ENCODE assay signal across 1 cellular context in the genomic region with DNA sequence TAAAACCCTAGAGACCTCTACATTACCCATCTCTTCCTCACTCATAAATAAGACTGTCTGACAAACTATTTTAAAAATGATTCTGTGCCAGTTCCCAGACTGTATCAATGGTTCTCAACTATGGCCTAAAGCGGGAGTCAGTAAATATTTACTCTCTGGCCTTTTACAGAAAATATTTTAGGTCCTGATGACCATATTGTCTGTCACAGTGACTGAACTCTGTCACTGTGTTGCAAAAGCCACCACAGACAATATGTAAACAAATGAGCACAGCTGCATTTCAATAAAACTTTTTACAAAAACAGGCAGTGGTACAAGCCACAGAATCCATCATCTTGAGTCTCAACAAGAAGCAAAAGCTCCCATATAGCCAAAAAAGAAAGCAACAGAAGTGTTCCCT.
TF ChIP-seq lines count a peak whose summit lies in the region.

No MANE protein-coding gene starts in this region.

TF ChIP-seq in HepG2, 621 proteins besides CTCF, POLR2A, EP300 and RAD21 (continued from another document and continues in another):
- TF ChIP-seq, protein P1, sequence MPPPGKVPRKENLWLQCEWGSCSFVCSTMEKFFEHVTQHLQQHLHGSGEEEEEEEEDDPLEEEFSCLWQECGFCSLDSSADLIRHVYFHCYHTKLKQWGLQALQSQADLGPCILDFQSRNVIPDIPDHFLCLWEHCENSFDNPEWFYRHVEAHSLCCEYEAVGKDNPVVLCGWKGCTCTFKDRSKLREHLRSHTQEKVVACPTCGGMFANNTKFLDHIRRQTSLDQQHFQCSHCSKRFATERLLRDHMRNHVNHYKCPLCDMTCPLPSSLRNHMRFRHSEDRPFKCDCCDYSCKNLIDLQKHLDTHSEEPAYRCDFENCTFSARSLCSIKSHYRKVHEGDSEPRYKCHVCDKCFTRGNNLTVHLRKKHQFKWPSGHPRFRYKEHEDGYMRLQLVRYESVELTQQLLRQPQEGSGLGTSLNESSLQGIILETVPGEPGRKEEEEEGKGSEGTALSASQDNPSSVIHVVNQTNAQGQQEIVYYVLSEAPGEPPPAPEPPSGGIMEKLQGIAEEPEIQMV (CRISPR knock-in tag; IDR thresholded peaks at IDR 0.05; ENCODE audit: low read depth), result no peak
- TF ChIP-seq, protein P2, sequence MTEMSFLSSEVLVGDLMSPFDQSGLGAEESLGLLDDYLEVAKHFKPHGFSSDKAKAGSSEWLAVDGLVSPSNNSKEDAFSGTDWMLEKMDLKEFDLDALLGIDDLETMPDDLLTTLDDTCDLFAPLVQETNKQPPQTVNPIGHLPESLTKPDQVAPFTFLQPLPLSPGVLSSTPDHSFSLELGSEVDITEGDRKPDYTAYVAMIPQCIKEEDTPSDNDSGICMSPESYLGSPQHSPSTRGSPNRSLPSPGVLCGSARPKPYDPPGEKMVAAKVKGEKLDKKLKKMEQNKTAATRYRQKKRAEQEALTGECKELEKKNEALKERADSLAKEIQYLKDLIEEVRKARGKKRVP (CRISPR knock-in tag; IDR thresholded peaks at IDR 0.05), result peak in 1 of 2 experiments; percentile 74; a peak in 2 of 4 replicates
- TF ChIP-seq MEF2D (CRISPR knock-in tag; IDR thresholded peaks at IDR 0.05), result peak; percentile 82
- TF ChIP-seq ZNF773 (CRISPR knock-in tag; IDR thresholded peaks at IDR 0.05; ENCODE audit: borderline replicate concordance), result no peak
- TF ChIP-seq TEAD3 (CRISPR knock-in tag; optimal IDR thresholded peaks at IDR 0.05; ENCODE audit: borderline replicate concordance), result peak; percentile 65
- peak; percentile 81 for TF ChIP-seq MED1 (CRISPR knock-in tag; IDR thresholded peaks at IDR 0.05)
- no peak for TF ChIP-seq HNRNPL (IDR thresholded peaks at IDR 0.05; ENCODE audit: low read depth, low read length)
- no peak for TF ChIP-seq ZNF850 (CRISPR knock-in tag; conservative IDR thresholded peaks at IDR 0.05)
- peak; percentile 46; the same call in 1 of the 2 replicates for TF ChIP-seq HOXA5 (CRISPR knock-in tag; IDR thresholded peaks at IDR 0.05)
- TF ChIP-seq ZNF44 (CRISPR knock-in tag; IDR thresholded peaks at IDR 0.05), result 0 out of 2 replicates have a peak, but pooled peaks have one; percentile 34
- TF ChIP-seq ZSCAN25 (CRISPR knock-in tag; IDR thresholded peaks at IDR 0.05), result no peak
- no peak for TF ChIP-seq HNRNPK (IDR thresholded peaks at IDR 0.05; ENCODE audit: low read depth, low read length, poor library complexity, severe bottlenecking)
- TF ChIP-seq SMAD9 (CRISPR knock-in tag; IDR thresholded peaks at IDR 0.05), result no peak
- no peak for TF ChIP-seq ZNF879 (CRISPR knock-in tag; IDR thresholded peaks at IDR 0.05)
- peak; percentile 63; the same call in 1 of the 2 replicates for TF ChIP-seq SRF (IDR thresholded peaks at IDR 0.05; ENCODE audit: low read depth, low read length)
- TF ChIP-seq ZFP37 (CRISPR knock-in tag; IDR thresholded peaks at IDR 0.05; ENCODE audit: borderline replicate concordance), result no peak
- peak; percentile 92 for TF ChIP-seq SOX5 (CRISPR knock-in tag; IDR thresholded peaks at IDR 0.05; ENCODE audit: borderline replicate concordance)
- no peak for TF ChIP-seq TMF1 (CRISPR knock-in tag; IDR thresholded peaks at IDR 0.05; ENCODE audit: low read depth)
- TF ChIP-seq NRL (CRISPR knock-in tag; IDR thresholded peaks at IDR 0.05; ENCODE audit: borderline replicate concordance), result no peak
- TF ChIP-seq SIX1 (CRISPR knock-in tag; IDR thresholded peaks at IDR 0.05; ENCODE audit: borderline replicate concordance), result peak; percentile 37; the same call in 1 of the 2 replicates
- TF ChIP-seq, protein P3, sequence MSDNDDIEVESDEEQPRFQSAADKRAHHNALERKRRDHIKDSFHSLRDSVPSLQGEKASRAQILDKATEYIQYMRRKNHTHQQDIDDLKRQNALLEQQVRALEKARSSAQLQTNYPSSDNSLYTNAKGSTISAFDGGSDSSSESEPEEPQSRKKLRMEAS (IDR thresholded peaks at IDR 0.05), result no peak
- TF ChIP-seq ZNF672 (CRISPR knock-in tag; IDR thresholded peaks at IDR 0.05), result no peak
- no peak for TF ChIP-seq ZFP36 (IDR thresholded peaks at IDR 0.05; ENCODE audit: borderline replicate concordance, low read depth, low read length, partially characterized antibody)
- TF ChIP-seq PAX8 (CRISPR knock-in tag; IDR thresholded peaks at IDR 0.05; ENCODE audit: borderline replicate concordance), result no peak
- TF ChIP-seq ZFP36L1 (CRISPR knock-in tag; IDR thresholded peaks at IDR 0.05), result no peak
- TF ChIP-seq, protein P4, sequence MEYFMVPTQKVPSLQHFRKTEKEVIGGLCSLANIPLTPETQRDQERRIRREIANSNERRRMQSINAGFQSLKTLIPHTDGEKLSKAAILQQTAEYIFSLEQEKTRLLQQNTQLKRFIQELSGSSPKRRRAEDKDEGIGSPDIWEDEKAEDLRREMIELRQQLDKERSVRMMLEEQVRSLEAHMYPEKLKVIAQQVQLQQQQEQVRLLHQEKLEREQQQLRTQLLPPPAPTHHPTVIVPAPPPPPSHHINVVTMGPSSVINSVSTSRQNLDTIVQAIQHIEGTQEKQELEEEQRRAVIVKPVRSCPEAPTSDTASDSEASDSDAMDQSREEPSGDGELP (IDR thresholded peaks at IDR 0.05; ENCODE audit: borderline replicate concordance, low read depth), result peak; percentile 75; the same call in 1 of the 2 replicates
- no peak for TF ChIP-seq CCDC6 (CRISPR knock-in tag; IDR thresholded peaks at IDR 0.05)
- peak; percentile 98 for TF ChIP-seq PPARG (CRISPR knock-in tag; conservative IDR thresholded peaks at IDR 0.05)
- TF ChIP-seq ZNF264 (CRISPR knock-in tag; IDR thresholded peaks at IDR 0.05), result 0 out of 2 replicates have a peak, but pooled peaks have one; percentile 53
- TF ChIP-seq, protein P5, sequence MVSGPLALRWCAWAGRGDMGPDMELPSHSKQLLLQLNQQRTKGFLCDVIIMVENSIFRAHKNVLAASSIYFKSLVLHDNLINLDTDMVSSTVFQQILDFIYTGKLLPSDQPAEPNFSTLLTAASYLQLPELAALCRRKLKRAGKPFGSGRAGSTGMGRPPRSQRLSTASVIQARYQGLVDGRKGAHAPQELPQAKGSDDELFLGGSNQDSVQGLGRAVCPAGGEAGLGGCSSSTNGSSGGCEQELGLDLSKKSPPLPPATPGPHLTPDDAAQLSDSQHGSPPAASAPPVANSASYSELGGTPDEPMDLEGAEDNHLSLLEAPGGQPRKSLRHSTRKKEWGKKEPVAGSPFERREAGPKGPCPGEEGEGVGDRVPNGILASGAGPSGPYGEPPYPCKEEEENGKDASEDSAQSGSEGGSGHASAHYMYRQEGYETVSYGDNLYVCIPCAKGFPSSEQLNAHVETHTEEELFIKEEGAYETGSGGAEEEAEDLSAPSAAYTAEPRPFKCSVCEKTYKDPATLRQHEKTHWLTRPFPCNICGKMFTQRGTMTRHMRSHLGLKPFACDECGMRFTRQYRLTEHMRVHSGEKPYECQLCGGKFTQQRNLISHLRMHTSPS (CRISPR knock-in tag; IDR thresholded peaks at IDR 0.05; ENCODE audit: low read depth), result no peak
- TF ChIP-seq SALL1 (CRISPR knock-in tag; IDR thresholded peaks at IDR 0.05), result peak; percentile 80; the same call in 1 of the 2 replicates
- TF ChIP-seq CHD2 (IDR thresholded peaks at IDR 0.05; ENCODE audit: low read depth, low read length), result no peak
- no peak for TF ChIP-seq ZFP41 (CRISPR knock-in tag; IDR thresholded peaks at IDR 0.05; ENCODE audit: borderline replicate concordance)
- no peak for TF ChIP-seq ZNF160 (CRISPR knock-in tag; IDR thresholded peaks at IDR 0.05)
- peak; percentile 96 for TF ChIP-seq SMAD3 (CRISPR knock-in tag; IDR thresholded peaks at IDR 0.05)
- TF ChIP-seq XRCC5 (optimal IDR thresholded peaks at IDR 0.05; ENCODE audit: low read length), result no peak
- TF ChIP-seq ERF (CRISPR knock-in tag; IDR thresholded peaks at IDR 0.05), result peak; percentile 64; the same call in 1 of the 2 replicates
- peak; percentile 53; the same call in 1 of the 2 replicates for TF ChIP-seq ZNF614 (CRISPR knock-in tag; IDR thresholded peaks at IDR 0.05; ENCODE audit: borderline replicate concordance)
- TF ChIP-seq, protein P6, sequence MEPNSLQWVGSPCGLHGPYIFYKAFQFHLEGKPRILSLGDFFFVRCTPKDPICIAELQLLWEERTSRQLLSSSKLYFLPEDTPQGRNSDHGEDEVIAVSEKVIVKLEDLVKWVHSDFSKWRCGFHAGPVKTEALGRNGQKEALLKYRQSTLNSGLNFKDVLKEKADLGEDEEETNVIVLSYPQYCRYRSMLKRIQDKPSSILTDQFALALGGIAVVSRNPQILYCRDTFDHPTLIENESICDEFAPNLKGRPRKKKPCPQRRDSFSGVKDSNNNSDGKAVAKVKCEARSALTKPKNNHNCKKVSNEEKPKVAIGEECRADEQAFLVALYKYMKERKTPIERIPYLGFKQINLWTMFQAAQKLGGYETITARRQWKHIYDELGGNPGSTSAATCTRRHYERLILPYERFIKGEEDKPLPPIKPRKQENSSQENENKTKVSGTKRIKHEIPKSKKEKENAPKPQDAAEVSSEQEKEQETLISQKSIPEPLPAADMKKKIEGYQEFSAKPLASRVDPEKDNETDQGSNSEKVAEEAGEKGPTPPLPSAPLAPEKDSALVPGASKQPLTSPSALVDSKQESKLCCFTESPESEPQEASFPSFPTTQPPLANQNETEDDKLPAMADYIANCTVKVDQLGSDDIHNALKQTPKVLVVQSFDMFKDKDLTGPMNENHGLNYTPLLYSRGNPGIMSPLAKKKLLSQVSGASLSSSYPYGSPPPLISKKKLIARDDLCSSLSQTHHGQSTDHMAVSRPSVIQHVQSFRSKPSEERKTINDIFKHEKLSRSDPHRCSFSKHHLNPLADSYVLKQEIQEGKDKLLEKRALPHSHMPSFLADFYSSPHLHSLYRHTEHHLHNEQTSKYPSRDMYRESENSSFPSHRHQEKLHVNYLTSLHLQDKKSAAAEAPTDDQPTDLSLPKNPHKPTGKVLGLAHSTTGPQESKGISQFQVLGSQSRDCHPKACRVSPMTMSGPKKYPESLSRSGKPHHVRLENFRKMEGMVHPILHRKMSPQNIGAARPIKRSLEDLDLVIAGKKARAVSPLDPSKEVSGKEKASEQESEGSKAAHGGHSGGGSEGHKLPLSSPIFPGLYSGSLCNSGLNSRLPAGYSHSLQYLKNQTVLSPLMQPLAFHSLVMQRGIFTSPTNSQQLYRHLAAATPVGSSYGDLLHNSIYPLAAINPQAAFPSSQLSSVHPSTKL (CRISPR knock-in tag; IDR thresholded peaks at IDR 0.05), result peak; percentile 94
- TF ChIP-seq KLF11 (CRISPR knock-in tag; IDR thresholded peaks at IDR 0.05), result no peak
- peak; percentile 90 for TF ChIP-seq BCL6 (CRISPR knock-in tag; IDR thresholded peaks at IDR 0.05)
- TF ChIP-seq FOXA1 (IDR thresholded peaks at IDR 0.05), result peak; percentile 75; the same call in 1 of the 2 replicates
- TF ChIP-seq FOXA1 (CRISPR knock-in tag; IDR thresholded peaks at IDR 0.05), result peak; percentile 88
- TF ChIP-seq, protein P7, sequence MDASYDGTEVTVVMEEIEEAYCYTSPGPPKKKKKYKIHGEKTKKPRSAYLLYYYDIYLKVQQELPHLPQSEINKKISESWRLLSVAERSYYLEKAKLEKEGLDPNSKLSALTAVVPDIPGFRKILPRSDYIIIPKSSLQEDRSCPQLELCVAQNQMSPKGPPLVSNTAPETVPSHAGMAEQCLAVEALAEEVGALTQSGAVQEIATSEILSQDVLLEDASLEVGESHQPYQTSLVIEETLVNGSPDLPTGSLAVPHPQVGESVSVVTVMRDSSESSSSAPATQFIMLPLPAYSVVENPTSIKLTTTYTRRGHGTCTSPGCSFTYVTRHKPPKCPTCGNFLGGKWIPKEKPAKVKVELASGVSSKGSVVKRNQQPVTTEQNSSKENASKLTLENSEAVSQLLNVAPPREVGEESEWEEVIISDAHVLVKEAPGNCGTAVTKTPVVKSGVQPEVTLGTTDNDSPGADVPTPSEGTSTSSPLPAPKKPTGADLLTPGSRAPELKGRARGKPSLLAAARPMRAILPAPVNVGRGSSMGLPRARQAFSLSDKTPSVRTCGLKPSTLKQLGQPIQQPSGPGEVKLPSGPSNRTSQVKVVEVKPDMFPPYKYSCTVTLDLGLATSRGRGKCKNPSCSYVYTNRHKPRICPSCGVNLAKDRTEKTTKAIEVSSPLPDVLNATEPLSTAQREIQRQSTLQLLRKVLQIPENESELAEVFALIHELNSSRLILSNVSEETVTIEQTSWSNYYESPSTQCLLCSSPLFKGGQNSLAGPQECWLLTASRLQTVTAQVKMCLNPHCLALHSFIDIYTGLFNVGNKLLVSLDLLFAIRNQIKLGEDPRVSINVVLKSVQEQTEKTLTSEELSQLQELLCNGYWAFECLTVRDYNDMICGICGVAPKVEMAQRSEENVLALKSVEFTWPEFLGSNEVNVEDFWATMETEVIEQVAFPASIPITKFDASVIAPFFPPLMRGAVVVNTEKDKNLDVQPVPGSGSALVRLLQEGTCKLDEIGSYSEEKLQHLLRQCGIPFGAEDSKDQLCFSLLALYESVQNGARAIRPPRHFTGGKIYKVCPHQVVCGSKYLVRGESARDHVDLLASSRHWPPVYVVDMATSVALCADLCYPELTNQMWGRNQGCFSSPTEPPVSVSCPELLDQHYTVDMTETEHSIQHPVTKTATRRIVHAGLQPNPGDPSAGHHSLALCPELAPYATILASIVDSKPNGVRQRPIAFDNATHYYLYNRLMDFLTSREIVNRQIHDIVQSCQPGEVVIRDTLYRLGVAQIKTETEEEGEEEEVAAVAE (CRISPR knock-in tag; IDR thresholded peaks at IDR 0.05; ENCODE audit: borderline replicate concordance), result no peak
- TF ChIP-seq KAT2B (IDR thresholded peaks at IDR 0.05; ENCODE audit: borderline replicate concordance, low read depth, low read length), result no peak
- TF ChIP-seq ZFX (CRISPR knock-in tag; IDR thresholded peaks at IDR 0.05; ENCODE audit: low read depth), result no peak
- peak; percentile 59; the same call in 1 of the 2 replicates for TF ChIP-seq ZNF331 (CRISPR knock-in tag; IDR thresholded peaks at IDR 0.05)
- TF ChIP-seq ZNF292 (CRISPR knock-in tag; IDR thresholded peaks at IDR 0.05; ENCODE audit: borderline replicate concordance, low read depth), result peak; percentile 66; the same call in 1 of the 2 replicates
- TF ChIP-seq MZF1 (CRISPR knock-in tag; IDR thresholded peaks at IDR 0.05; ENCODE audit: borderline replicate concordance), result no peak
- TF ChIP-seq ZNF30 (CRISPR knock-in tag; IDR thresholded peaks at IDR 0.05), result no peak
- no peak for TF ChIP-seq BRCA1 (CRISPR knock-in tag; IDR thresholded peaks at IDR 0.05)
- 0 out of 2 replicates have a peak, but pooled peaks have one; percentile 54 for TF ChIP-seq KLF6 (CRISPR knock-in tag; IDR thresholded peaks at IDR 0.05)
- TF ChIP-seq, protein P8, sequence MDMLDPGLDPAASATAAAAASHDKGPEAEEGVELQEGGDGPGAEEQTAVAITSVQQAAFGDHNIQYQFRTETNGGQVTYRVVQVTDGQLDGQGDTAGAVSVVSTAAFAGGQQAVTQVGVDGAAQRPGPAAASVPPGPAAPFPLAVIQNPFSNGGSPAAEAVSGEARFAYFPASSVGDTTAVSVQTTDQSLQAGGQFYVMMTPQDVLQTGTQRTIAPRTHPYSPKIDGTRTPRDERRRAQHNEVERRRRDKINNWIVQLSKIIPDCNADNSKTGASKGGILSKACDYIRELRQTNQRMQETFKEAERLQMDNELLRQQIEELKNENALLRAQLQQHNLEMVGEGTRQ (IDR thresholded peaks at IDR 0.05; ENCODE audit: low read depth, low read length), result no peak
- TF ChIP-seq, protein P8 (CRISPR knock-in tag; IDR thresholded peaks at IDR 0.05; ENCODE audit: borderline replicate concordance), result 0 out of 2 replicates have a peak, but pooled peaks have one; percentile 2
- TF ChIP-seq KDM5A (IDR thresholded peaks at IDR 0.05; ENCODE audit: borderline replicate concordance, low read length), result no peak
